ENCODE assay signal across 1 cellular context in the genomic region with DNA sequence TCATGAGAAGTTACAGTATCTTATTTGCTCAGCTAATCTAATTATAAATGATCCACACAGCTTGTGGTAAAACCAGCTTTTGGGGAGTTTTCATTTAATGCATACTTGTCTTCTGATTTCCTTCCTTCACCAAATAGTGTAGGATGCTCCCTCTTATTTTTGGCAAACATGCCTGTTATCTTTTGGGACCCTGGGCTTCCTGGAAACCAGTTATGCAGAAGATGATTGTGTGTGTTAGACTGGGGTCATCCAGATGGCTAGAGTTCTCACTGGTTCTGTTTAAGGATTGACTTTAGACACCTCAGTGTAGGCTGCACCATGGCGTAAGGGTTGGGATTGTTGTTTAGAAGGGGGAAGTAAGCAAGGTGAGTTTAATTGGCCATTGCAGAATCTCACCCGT.
TF ChIP-seq lines count a peak whose summit lies in the region.

No MANE protein-coding gene starts in this region.

TF ChIP-seq in WTC11, 78 proteins besides CTCF, POLR2A, EP300 and RAD21 (continued from another document):
- TF ChIP-seq, protein P1, sequence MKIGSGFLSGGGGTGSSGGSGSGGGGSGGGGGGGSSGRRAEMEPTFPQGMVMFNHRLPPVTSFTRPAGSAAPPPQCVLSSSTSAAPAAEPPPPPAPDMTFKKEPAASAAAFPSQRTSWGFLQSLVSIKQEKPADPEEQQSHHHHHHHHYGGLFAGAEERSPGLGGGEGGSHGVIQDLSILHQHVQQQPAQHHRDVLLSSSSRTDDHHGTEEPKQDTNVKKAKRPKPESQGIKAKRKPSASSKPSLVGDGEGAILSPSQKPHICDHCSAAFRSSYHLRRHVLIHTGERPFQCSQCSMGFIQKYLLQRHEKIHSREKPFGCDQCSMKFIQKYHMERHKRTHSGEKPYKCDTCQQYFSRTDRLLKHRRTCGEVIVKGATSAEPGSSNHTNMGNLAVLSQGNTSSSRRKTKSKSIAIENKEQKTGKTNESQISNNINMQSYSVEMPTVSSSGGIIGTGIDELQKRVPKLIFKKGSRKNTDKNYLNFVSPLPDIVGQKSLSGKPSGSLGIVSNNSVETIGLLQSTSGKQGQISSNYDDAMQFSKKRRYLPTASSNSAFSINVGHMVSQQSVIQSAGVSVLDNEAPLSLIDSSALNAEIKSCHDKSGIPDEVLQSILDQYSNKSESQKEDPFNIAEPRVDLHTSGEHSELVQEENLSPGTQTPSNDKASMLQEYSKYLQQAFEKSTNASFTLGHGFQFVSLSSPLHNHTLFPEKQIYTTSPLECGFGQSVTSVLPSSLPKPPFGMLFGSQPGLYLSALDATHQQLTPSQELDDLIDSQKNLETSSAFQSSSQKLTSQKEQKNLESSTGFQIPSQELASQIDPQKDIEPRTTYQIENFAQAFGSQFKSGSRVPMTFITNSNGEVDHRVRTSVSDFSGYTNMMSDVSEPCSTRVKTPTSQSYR (CRISPR knock-in tag; IDR thresholded peaks at IDR 0.05): no peak
- TF ChIP-seq NR1H2 (CRISPR knock-in tag; IDR thresholded peaks at IDR 0.05) (no peak), OVOL2 (CRISPR knock-in tag; IDR thresholded peaks at IDR 0.05; ENCODE audit: borderline replicate concordance) (no peak), SMAD3 (CRISPR knock-in tag; IDR thresholded peaks at IDR 0.05; ENCODE audit: borderline replicate concordance) (no peak), ZNF416 (CRISPR knock-in tag; IDR thresholded peaks at IDR 0.05) (no peak)
- TF ChIP-seq, protein P2, sequence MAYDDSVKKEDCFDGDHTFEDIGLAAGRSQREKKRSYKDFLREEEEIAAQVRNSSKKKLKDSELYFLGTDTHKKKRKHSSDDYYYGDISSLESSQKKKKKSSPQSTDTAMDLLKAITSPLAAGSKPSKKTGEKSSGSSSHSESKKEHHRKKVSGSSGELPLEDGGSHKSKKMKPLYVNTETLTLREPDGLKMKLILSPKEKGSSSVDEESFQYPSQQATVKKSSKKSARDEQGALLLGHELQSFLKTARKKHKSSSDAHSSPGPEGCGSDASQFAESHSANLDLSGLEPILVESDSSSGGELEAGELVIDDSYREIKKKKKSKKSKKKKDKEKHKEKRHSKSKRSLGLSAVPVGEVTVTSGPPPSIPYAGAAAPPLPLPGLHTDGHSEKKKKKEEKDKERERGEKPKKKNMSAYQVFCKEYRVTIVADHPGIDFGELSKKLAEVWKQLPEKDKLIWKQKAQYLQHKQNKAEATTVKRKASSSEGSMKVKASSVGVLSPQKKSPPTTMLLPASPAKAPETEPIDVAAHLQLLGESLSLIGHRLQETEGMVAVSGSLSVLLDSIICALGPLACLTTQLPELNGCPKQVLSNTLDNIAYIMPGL (CRISPR knock-in tag; IDR thresholded peaks at IDR 0.05): no peak
- TF ChIP-seq, protein P3, sequence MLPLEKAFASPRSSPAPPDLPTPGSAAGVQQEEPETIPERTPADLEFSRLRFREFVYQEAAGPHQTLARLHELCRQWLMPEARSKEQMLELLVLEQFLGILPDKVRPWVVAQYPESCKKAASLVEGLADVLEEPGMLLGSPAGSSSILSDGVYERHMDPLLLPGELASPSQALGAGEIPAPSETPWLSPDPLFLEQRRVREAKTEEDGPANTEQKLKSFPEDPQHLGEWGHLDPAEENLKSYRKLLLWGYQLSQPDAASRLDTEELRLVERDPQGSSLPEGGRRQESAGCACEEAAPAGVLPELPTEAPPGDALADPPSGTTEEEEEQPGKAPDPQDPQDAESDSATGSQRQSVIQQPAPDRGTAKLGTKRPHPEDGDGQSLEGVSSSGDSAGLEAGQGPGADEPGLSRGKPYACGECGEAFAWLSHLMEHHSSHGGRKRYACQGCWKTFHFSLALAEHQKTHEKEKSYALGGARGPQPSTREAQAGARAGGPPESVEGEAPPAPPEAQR (CRISPR knock-in tag; IDR thresholded peaks at IDR 0.05): no peak
TF ChIP-seq in WTC11: peak in this region for 0.
